ENCODE assay signal across 9 cellular contexts in the genomic region with DNA sequence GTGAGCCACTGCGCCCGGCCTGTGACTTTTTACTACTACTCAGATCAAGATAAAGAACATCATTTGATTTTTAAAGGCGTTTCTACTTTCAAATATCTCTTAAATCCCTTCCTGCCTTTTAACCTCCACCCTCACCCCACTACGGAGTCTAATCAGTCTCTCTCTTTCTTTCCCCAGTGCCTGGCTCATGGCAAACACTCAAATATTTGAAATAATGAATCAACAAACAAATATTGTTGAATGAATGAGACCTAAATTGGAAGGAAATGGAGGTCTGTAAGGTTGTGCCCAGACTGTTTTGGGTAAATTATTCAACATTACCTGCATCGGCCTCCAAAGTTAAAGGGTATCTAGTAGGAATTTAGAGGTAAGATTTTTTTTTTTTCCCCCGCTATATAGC. TPM values are rescaled to one million over a fixed set of nuclear protein-coding genes. Genes with fewer than 3 reads are reported as not detected.
DNase-seq lines count a peak whose midpoint lies in the region; ATAC-seq and TF ChIP-seq lines count a peak whose summit lies in the region.
"Had no signal": no experiment of that assay in that cellular context is flagged by ENCODE, and none has a peak within 500 bp of the region (broad histone marks: within the 10 kb centered on the region; RNA-seq: fewer than 3 reads in every experiment).

No MANE protein-coding gene starts in this region.

- H3K9me3 ChIP-seq in lower lobe of right lung (no peaks in the 10 kb centered on the region), testis (no peaks in the 10 kb centered on the region), body of pancreas (no peaks in the 10 kb centered on the region)

- peak overlapping the region; percentile 33 for H3K4me3 Mint-ChIP-seq in activated naive CD8-positive, alpha-beta T cell
- H3K4me3 Mint-ChIP-seq in activated naive CD8-positive, alpha-beta T cell treated with anti-CD3 and anti-CD28 coated beads for 36 hours, result no peak overlapping the region

- CTCF ChIA-PET in RWPE1 (lab: Yijun Ruan, JAX), result no interaction called here

- WGBS in testis, 2 donors, result 38 to 59% methylated on average over 6 of the region's 6 CpGs
- WGBS in body of pancreas, 2 donors, result 37 to 44% methylated on average over 6 of the region's 6 CpGs

- no peak for TF ChIP-seq POLR2A in testis (IDR thresholded peaks at IDR 0.05)
- TF ChIP-seq POLR2A in body of pancreas (IDR thresholded peaks at IDR 0.05), result no peak

- H3K27ac Mint-ChIP-seq in activated naive CD8-positive, alpha-beta T cell, result no peak overlapping the region
- H3K27ac Mint-ChIP-seq in activated naive CD8-positive, alpha-beta T cell treated with anti-CD3 and anti-CD28 coated beads for 36 hours, result no peak overlapping the region

- intact Hi-C loops in lower lobe of right lung (cut with DNase I) (no loop called here), testis (cut with DNase I; ENCODE audit: low total_unique reads) (no loop called here), body of pancreas (cut with DNase I) (no loop called here)

- H3K27me3 Mint-ChIP-seq in activated naive CD8-positive, alpha-beta T cell, result peaks cover 17% of the 10 kb centered on the region
- peaks cover 44% of the 10 kb centered on the region for H3K27me3 Mint-ChIP-seq in activated naive CD8-positive, alpha-beta T cell treated with anti-CD3 and anti-CD28 coated beads for 36 hours

- H3K36me3 ChIP-seq in lower lobe of right lung (no peaks in the 10 kb centered on the region), testis (ENCODE audit: low read depth, missing control alignments) (no peaks in the 10 kb centered on the region), body of pancreas (replicated peaks in 1 of 2; ENCODE audit: insufficient read depth in 1 of 2, low read depth in 2 of 2) (no peaks in the 10 kb centered on the region)

- ATAC-seq in lower lobe of right lung (no peak), body of pancreas (no peak), HG03457 (IDR thresholded peaks at IDR 0.05; ENCODE audit: unreplicated experiment) (no peak)
- ATAC-seq: foreskin keratinocyte had no signal

- peaks cover 27% of the 10 kb centered on the region for H3K4me1 Mint-ChIP-seq in activated naive CD8-positive, alpha-beta T cell (ENCODE audit: low read depth)
- H3K4me1 Mint-ChIP-seq in activated naive CD8-positive, alpha-beta T cell treated with anti-CD3 and anti-CD28 coated beads for 36 hours, result peaks cover 28% of the 10 kb centered on the region

- peak overlapping the region; percentile 53 for H3K4me3 ChIP-seq in lower lobe of right lung
- peak overlapping the region; percentile 36 to 39 for H3K4me3 ChIP-seq in testis
- no peak overlapping the region for H3K4me3 ChIP-seq in body of pancreas

- H3K4me1 ChIP-seq in lower lobe of right lung (peaks cover 38% of the 10 kb centered on the region), testis (peaks cover 31% of the 10 kb centered on the region), body of pancreas (peaks cover 37% of the 10 kb centered on the region)

- DNase-seq in activated naive CD8-positive, alpha-beta T cell treated with anti-CD3 and anti-CD28 coated beads for 36 hours, result no peak
- DNase-seq in RWPE1 (ENCODE audit: low spot score) (no peak), lower lobe of right lung (no peak), testis (no peak), NCI-H2171 (lab: John Stamatoyannopoulos, UW) (no peak), body of pancreas (no peak)
- DNase-seq: foreskin keratinocyte had no signal

- no peaks in the 10 kb centered on the region for H3K36me3 Mint-ChIP-seq in activated naive CD8-positive, alpha-beta T cell
- H3K36me3 Mint-ChIP-seq in activated naive CD8-positive, alpha-beta T cell treated with anti-CD3 and anti-CD28 coated beads for 36 hours, result no peaks in the 10 kb centered on the region

- H3K27me3 ChIP-seq in lower lobe of right lung (ENCODE audit: low read depth) (peaks cover 6% of the 10 kb centered on the region), testis (no peaks in the 10 kb centered on the region), body of pancreas (no peaks in the 10 kb centered on the region)
- H3K27me3 ChIP-seq: foreskin keratinocyte had no signal

- H3K9me3 Mint-ChIP-seq in activated naive CD8-positive, alpha-beta T cell (ENCODE audit: low read depth), result no peaks in the 10 kb centered on the region
- no peaks in the 10 kb centered on the region for H3K9me3 Mint-ChIP-seq in activated naive CD8-positive, alpha-beta T cell treated with anti-CD3 and anti-CD28 coated beads for 36 hours

- TF ChIP-seq CTCF in RWPE1 (conservative IDR thresholded peaks at IDR 0.05; ENCODE audit: low read depth), result no peak
- TF ChIP-seq CTCF in lower lobe of right lung (IDR thresholded peaks at IDR 0.05), result no peak
- TF ChIP-seq CTCF in testis (IDR thresholded peaks at IDR 0.05), result no peak
- TF ChIP-seq CTCF in body of pancreas (IDR thresholded peaks at IDR 0.05), result no peak

- peak overlapping the region; percentile 98 for H3K27ac ChIP-seq in RWPE1
- no peak overlapping the region for H3K27ac ChIP-seq in lower lobe of right lung
- no peak overlapping the region for H3K27ac ChIP-seq in testis
- H3K27ac ChIP-seq in body of pancreas, result peak overlapping the region in 1 of 4 donors; percentile 78
- H3K27ac ChIP-seq: foreskin keratinocyte had no signal

- POLR2A ChIA-PET in RWPE1 (lab: Yijun Ruan, JAX; ENCODE audit: low non-redundant PET), result no interaction called here

RNA-seq across cellular contexts. Expression of gene COPZ2, which starts 14.7 kb away (rescaled TPM):
- total RNA-seq in activated naive CD8-positive, alpha-beta T cell treated with anti-CD3 and anti-CD28 coated beads for 36 hours, result 1 to 10 TPM; 6.3 to 7.5 TPM
- total RNA-seq in lower lobe of right lung, result 22.9 TPM
- total RNA-seq in testis, result 10 to 100 TPM; 13.2 to 14.7 TPM
- polyA plus RNA-seq in testis (ENCODE audit: insufficient read depth, low read depth, low replicate concordance), result 47.6 TPM
- 10 to 100 TPM in 1 of 2 donors, 1 to 10 TPM in 1; 7.0 to 43.5 TPM for total RNA-seq in body of pancreas

RNA-seq across cellular contexts. Expression of gene NFE2L1, which starts 25.3 kb away (rescaled TPM):
- total RNA-seq in activated naive CD8-positive, alpha-beta T cell treated with anti-CD3 and anti-CD28 coated beads for 36 hours, result 10 to 100 TPM; 99.0 to 99.7 TPM
- total RNA-seq in lower lobe of right lung (162 TPM), testis (100 to 1,000 TPM; 180 to 199 TPM), body of pancreas (10 to 100 TPM; 39.4 to 74.2 TPM)
- 193 TPM for polyA plus RNA-seq in testis (ENCODE audit: insufficient read depth, low read depth, low replicate concordance)

RNA-seq across cellular contexts. Expression of gene CDK5RAP3, which starts 52.0 kb away (rescaled TPM):
- 100 to 1,000 TPM; 163 to 168 TPM for total RNA-seq in activated naive CD8-positive, alpha-beta T cell treated with anti-CD3 and anti-CD28 coated beads for 36 hours
- total RNA-seq in lower lobe of right lung, result 161 TPM
- total RNA-seq in testis, result 100 to 1,000 TPM; 221 to 281 TPM
- polyA plus RNA-seq in testis (ENCODE audit: insufficient read depth, low read depth, low replicate concordance), result 192 TPM
- 100 to 1,000 TPM; 209 to 588 TPM for total RNA-seq in body of pancreas

Comparison
In these comparisons a context has a peak if more than half of its experiments do, and no peak if none do; other contexts are left out.
1. H3K4me3 ChIP-seq: peak in lower lobe of right lung (single experiment) and testis (2 of 2); none in body of pancreas (0 of 2).